ENCODE assay signal across 21 cellular contexts in the genomic region with DNA sequence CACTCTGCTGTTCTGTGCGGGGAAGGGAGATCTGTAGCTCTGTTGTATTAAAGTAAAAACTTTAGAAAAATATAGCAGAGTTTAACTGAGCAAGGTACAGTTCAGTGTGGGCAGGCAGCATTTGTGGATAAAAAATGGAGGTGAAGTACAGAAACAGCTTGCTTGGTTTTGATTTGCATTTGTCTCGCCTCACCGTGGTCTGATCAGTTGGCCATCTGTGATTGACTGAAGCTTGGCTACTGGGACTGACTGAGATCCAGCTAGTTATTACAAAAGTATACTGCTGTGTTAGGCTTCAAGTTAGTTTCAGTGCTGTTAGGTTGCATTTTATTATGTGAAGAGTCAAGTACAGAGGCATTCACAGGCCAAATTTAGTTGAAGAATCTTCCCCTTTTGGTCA.
"Had no signal": no experiment of that assay in that cellular context is flagged by ENCODE, and none has a peak within 500 bp of the region (broad histone marks: within the 10 kb centered on the region; RNA-seq: fewer than 3 reads in every experiment).

No MANE protein-coding gene starts in this region.

- H3K4me3 Mint-ChIP-seq: activated T-helper 1 cell treated with anti-CD3 and anti-CD28 coated beads, Interleukin-12 subunit alpha, Interleukin-12 subunit beta, Interleukin-2, Interleukin-4 antibody, amounts not matched to agents 30 ng/mL and 10 ng/mL and 1 ng/mL, durations not matched to agents 14 hours and 24 hours and 36 hours; naive thymus-derived CD8-positive, alpha-beta T cell had no signal

- H3K27ac ChIP-seq: ascending aorta, breast epithelium, foreskin keratinocyte, left ventricle myocardium inferior, neutrophil, parathyroid adenoma, sigmoid colon, spleen, thoracic aorta, upper lobe of right lung had no signal

- H3K79me2 ChIP-seq: parathyroid adenoma had no signal

- H3K27ac Mint-ChIP-seq: activated T-helper 1 cell treated with anti-CD3 and anti-CD28 coated beads, Interleukin-12 subunit alpha, Interleukin-12 subunit beta, Interleukin-2, Interleukin-4 antibody, amounts not matched to agents 30 ng/mL and 10 ng/mL and 1 ng/mL, durations not matched to agents 14 hours and 24 hours and 36 hours; naive thymus-derived CD8-positive, alpha-beta T cell had no signal

- H3K9me3 Mint-ChIP-seq: activated T-helper 1 cell treated with anti-CD3 and anti-CD28 coated beads, Interleukin-12 subunit alpha, Interleukin-12 subunit beta, Interleukin-2, Interleukin-4 antibody, amounts not matched to agents 30 ng/mL and 10 ng/mL and 1 ng/mL, durations not matched to agents 14 hours and 24 hours and 36 hours had no signal

- H3K36me3 Mint-ChIP-seq: naive thymus-derived CD8-positive, alpha-beta T cell had no signal

- H3K9me3 ChIP-seq: ascending aorta, breast epithelium, left ventricle myocardium inferior, mucosa of descending colon, neutrophil, sigmoid colon, spleen, thoracic aorta, upper lobe of right lung had no signal

- H3K4me1 Mint-ChIP-seq: naive thymus-derived CD8-positive, alpha-beta T cell had no signal

- DNase-seq: activated CD4-positive, alpha-beta T cell treated with anti-CD3 and anti-CD28 coated beads, Interleukin-2, amount 50 U/mL, for 1 hour; activated naive CD4-positive, alpha-beta T cell treated with Interleukin-2 at 50 U/mL for 16 hours; cerebellar nuclear complex; effector CD8-positive, alpha-beta T cell; foreskin keratinocyte; glutamatergic neuron; hypothalamus; kidney; left ventricle myocardium inferior; mucosa of descending colon; naive thymus-derived CD8-positive, alpha-beta T cell; sigmoid colon; spleen; upper lobe of right lung had no signal

- H3K4me1 ChIP-seq: ascending aorta, breast epithelium, foreskin keratinocyte, left ventricle myocardium inferior, parathyroid adenoma, spleen, upper lobe of right lung had no signal

- H2AFZ ChIP-seq: parathyroid adenoma had no signal

- H3K27me3 ChIP-seq: ascending aorta, breast epithelium, foreskin keratinocyte, neutrophil, sigmoid colon, spleen, upper lobe of right lung had no signal

- ATAC-seq: activated CD4-positive, CD25-positive, alpha-beta regulatory T cell treated with anti-CD3 and anti-CD28 coated beads, Interleukin-2, amount 50 U/mL, for 24 hours; foreskin keratinocyte; mucosa of descending colon; naive thymus-derived CD8-positive, alpha-beta T cell; upper lobe of right lung had no signal

- H3K9ac ChIP-seq: parathyroid adenoma had no signal
